In the genomic region with DNA sequence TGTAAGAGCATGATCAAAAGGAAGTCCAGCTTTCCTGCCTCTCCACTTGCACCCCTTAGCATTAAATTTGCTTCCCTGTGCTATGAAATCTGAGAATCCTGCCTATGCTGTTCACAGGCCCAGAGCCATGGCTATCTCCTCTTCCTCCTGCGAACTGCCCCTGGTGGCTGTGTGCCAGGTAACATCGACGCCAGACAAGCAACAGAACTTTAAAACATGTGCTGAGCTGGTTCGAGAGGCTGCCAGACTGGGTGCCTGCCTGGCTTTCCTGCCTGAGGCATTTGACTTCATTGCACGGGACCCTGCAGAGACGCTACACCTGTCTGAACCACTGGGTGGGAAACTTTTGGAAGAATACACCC, we compare ENCODE assay signal across 8 cellular contexts. TPM values are rescaled to one million over a fixed set of nuclear protein-coding genes. Genes with fewer than 3 reads are reported as not detected.
DNase-seq lines count a peak whose midpoint lies in the region; ATAC-seq and TF ChIP-seq lines count a peak whose summit lies in the region.

No MANE protein-coding gene starts in this region.

- H3K9me3 ChIP-seq in SK-N-SH (no peaks in the 10 kb centered on the region), right cardiac atrium (ENCODE audit: control insufficient read depth, low read length) (no peaks in the 10 kb centered on the region), spleen (no peaks in the 10 kb centered on the region)

- no peak overlapping the region for H2AFZ ChIP-seq in SK-N-SH (ENCODE audit: low read depth)

- peak overlapping the region; percentile 79 to 92 for H3K4me3 ChIP-seq in SK-N-SH (ENCODE audit: low read depth in 2 of 2, low read length in 1 of 2)
- H3K4me3 ChIP-seq in right cardiac atrium (ENCODE audit: low read length) = peak overlapping the region; percentile 92
- H3K4me3 ChIP-seq in spleen = peak overlapping the region in 4 of 8 donors; percentile 86 to 99 (median 97)

- H3K36me3 ChIP-seq in SK-N-SH (replicated peaks in 1 of 2; ENCODE audit: control insufficient read depth in 1 of 2, insufficient read depth in 2 of 2, low read length in 1 of 2) (peaks cover 33 to 43% of the 10 kb centered on the region in 2 experiments), spleen (peaks cover 0 to 61% (median 39%) of the 10 kb centered on the region in 6 donors)

- H3K79me2 ChIP-seq in SK-N-SH (ENCODE audit: insufficient read depth) = peaks cover 64% of the 10 kb centered on the region

- H3K27ac ChIP-seq in SK-N-SH (ENCODE audit: low read depth in 2 of 2, low read length in 1 of 2) (peak overlapping the region; percentile 90 to 93), right cardiac atrium (ENCODE audit: low read length) (peak overlapping the region; percentile 90), spleen (peak overlapping the region in 7 of 8 donors; percentile 90 to 98 (median 94))

- TF ChIP-seq CTCF in SK-N-SH (IDR thresholded peaks at IDR 0.05) (no peak), spleen (IDR thresholded peaks at IDR 0.05 in 8 of 11, conservative IDR thresholded peaks at IDR 0.05 in 3 of 11) (no peak), GM10248 (IDR thresholded peaks at IDR 0.05; ENCODE audit: control extremely low read depth, extremely low read depth, low read depth, missing control alignments) (no peak)

- peaks cover 15% of the 10 kb centered on the region for H3F3A ChIP-seq in SK-N-SH (replicated peaks; ENCODE audit: insufficient read depth)

- peak overlapping the region; percentile 93 for H3K9ac ChIP-seq in SK-N-SH

- peaks cover 51% of the 10 kb centered on the region for H3K36me3 Mint-ChIP-seq in activated naive CD4-positive, alpha-beta T cell treated with anti-CD3 and anti-CD28 coated beads, Interleukin-2, amount 10 ng/mL, durations not matched to agents 7 days and 5 days

- CTCF ChIA-PET in SK-N-SH (lab: Yijun Ruan, JAX) (interaction anchor here (0.8 to 1.4 kb wide), 2 partner anchors 12 to 32 kb away, joined by 3 to 9 read pairs; a partner anchor contains a TSS), GM10248 (lab: Yijun Ruan, JAX) (interaction anchor here (1.2 kb wide), 1 partner anchor 9 kb away, joined by 4 read pairs; no protein-coding TSS in a partner anchor)
- CTCF ChIA-PET in activated naive CD4-positive, alpha-beta T cell treated with anti-CD3 and anti-CD28 coated beads, Interleukin-2, amount 10 ng/mL, durations not matched to agents 7 days and 5 days (lab: Charles Lee) = interaction anchor here (0.9 to 1.0 kb wide), 4 partner anchors 9 to 22 kb away, joined by 3 to 4 read pairs (median 4); a partner anchor contains a TSS

- no peak for TF ChIP-seq RAD21 in SK-N-SH (IDR thresholded peaks at IDR 0.05; ENCODE audit: low read length)

- DNase-seq in SK-N-SH (peak; percentile 31), right cardiac atrium (peak; percentile 57 to 75 (median 75)), spleen (no peak), GM10248 (ENCODE audit: extremely low spot score) (no peak), 8988T (no peak), nucleus accumbens (lab: John Stamatoyannopoulos, UW) (no peak)
- peak; percentile 40 for DNase-seq in activated naive CD4-positive, alpha-beta T cell treated with anti-CD3 and anti-CD28 coated beads, Interleukin-2, amount 10 ng/mL, durations not matched to agents 7 days and 5 days

- intact Hi-C loops in right cardiac atrium (cut with DNase I) = no loop called here
- intact Hi-C loops in spleen (cut with DNase I; ENCODE audit: low total_unique reads) = no loop called here

- no peaks in the 10 kb centered on the region for H3K27me3 Mint-ChIP-seq in activated naive CD4-positive, alpha-beta T cell treated with anti-CD3 and anti-CD28 coated beads, Interleukin-2, amount 10 ng/mL, durations not matched to agents 7 days and 5 days

- H3K27me3 ChIP-seq in SK-N-SH (ENCODE audit: insufficient read depth) (no peaks in the 10 kb centered on the region), right cardiac atrium (ENCODE audit: control insufficient read depth, insufficient read depth) (no peaks in the 10 kb centered on the region), spleen (replicated peaks in 1 of 7) (no peaks in the 10 kb centered on the region)

- no peaks in the 10 kb centered on the region for H3K9me2 ChIP-seq in SK-N-SH

- H3K4me2 ChIP-seq in SK-N-SH = peak overlapping the region; percentile 92

- 30% methylated on average over 6 of the region's 6 CpGs for WGBS in SK-N-SH (ENCODE audit: low lambda C conversion rate)
- WGBS in right cardiac atrium = 23% methylated on average over 6 of the region's 6 CpGs
- WGBS in spleen, 5 donors = 40 to 62% (median 48%) methylated on average over 5 to 6 of the region's 6 CpGs

- H4K20me1 ChIP-seq in SK-N-SH (ENCODE audit: insufficient read depth) = peaks cover 20% of the 10 kb centered on the region

- POLR2A ChIA-PET in SK-N-SH (lab: Yijun Ruan, JAX) = interaction anchor here (0.9 to 1.7 kb wide), 2 partner anchors 9 to 78 kb away, joined by 3 to 5 read pairs; no protein-coding TSS in a partner anchor
- POLR2A ChIA-PET in GM10248 (lab: Yijun Ruan, JAX) = no interaction called here

- no peak for TF ChIP-seq POLR2A in spleen (IDR thresholded peaks at IDR 0.05)

- TF ChIP-seq EP300 in SK-N-SH (IDR thresholded peaks at IDR 0.05; ENCODE audit: borderline replicate concordance in 1 of 2, low read depth in 1 of 2, low read length in 1 of 2) = no peak

- peaks cover 22 to 25% of the 10 kb centered on the region in 2 experiments; a peak in 3 of 4 replicates for H3K4me1 ChIP-seq in SK-N-SH (ENCODE audit: control insufficient read depth in 1 of 2, insufficient read depth in 2 of 2, low read depth in 1 of 2, low read length in 1 of 2)
- H3K4me1 ChIP-seq in right cardiac atrium (ENCODE audit: control insufficient read depth, insufficient read depth, low read length) = peaks cover 12% of the 10 kb centered on the region
- peaks cover 39 to 94% (median 78%) of the 10 kb centered on the region in 6 donors for H3K4me1 ChIP-seq in spleen

- peak overlapping the region; percentile 97 for H3K27ac Mint-ChIP-seq in activated naive CD4-positive, alpha-beta T cell treated with anti-CD3 and anti-CD28 coated beads, Interleukin-2, amount 10 ng/mL, durations not matched to agents 7 days and 5 days

- peaks cover 60% of the 10 kb centered on the region for H3K4me1 Mint-ChIP-seq in activated naive CD4-positive, alpha-beta T cell treated with anti-CD3 and anti-CD28 coated beads, Interleukin-2, amount 10 ng/mL, durations not matched to agents 7 days and 5 days

- ATAC-seq in SK-N-SH treated with all-trans-retinoic acid at 6 μM for 48 hours (no peak), right cardiac atrium (peak in 1 of 2 donors; percentile 2)

- no peaks in the 10 kb centered on the region for H3K9me3 Mint-ChIP-seq in activated naive CD4-positive, alpha-beta T cell treated with anti-CD3 and anti-CD28 coated beads, Interleukin-2, amount 10 ng/mL, durations not matched to agents 7 days and 5 days

- H3K4me3 Mint-ChIP-seq in activated naive CD4-positive, alpha-beta T cell treated with anti-CD3 and anti-CD28 coated beads, Interleukin-2, amount 10 ng/mL, durations not matched to agents 7 days and 5 days = peak overlapping the region; percentile 89

TF ChIP-seq in SK-N-SH, 30 proteins besides CTCF, POLR2A, EP300 and RAD21:
- TF ChIP-seq ELF1 (IDR thresholded peaks at IDR 0.05) (no peak), POLR2AphosphoS5 (IDR thresholded peaks at IDR 0.05; ENCODE audit: low read depth, low read length) (peak; percentile 3; the same call in 1 of the 2 replicates), MXI1 (IDR thresholded peaks at IDR 0.05; ENCODE audit: low read depth, low read length) (0 out of 2 replicates have a peak, but pooled peaks have one; percentile 33)

TF ChIP-seq in SK-N-SH treated with all-trans-retinoic acid at 6 μM for 48 hours, 23 proteins besides CTCF, POLR2A, EP300 and RAD21 (continues in another document):
- no peak for TF ChIP-seq ZC3H10 (CRISPR knock-in tag; IDR thresholded peaks at IDR 0.05)

RNA-seq across cellular contexts. Expression of a gene that starts 1.1 kb away (rescaled TPM):
- polyA plus RNA-seq in SK-N-SH (2012; rRNA removed) (38.7 and 48.9 TPM in 2 replicates), right cardiac atrium (29.7 TPM), spleen (10 to 100 TPM; 27.7 to 36.9 (median 31.5) TPM)
- polyA plus RNA-seq in SK-N-SH (2012; cell fraction: cytosol; rRNA removed) = 18.6 and 31.2 TPM in 2 replicates
- polyA plus RNA-seq in SK-N-SH (2012; cell fraction: nucleus; rRNA removed) = 147 and 155 TPM in 2 replicates
- total RNA-seq in right cardiac atrium (10 to 100 TPM; 28.0 to 33.5 (median 30.4) TPM), spleen (10 to 100 TPM; 29.4 to 48.2 (median 43.6) TPM)

RNA-seq across cellular contexts. Expression of a gene that starts 1.2 kb away (rescaled TPM):
- polyA plus RNA-seq in SK-N-SH (2012; rRNA removed) (340 and 445 TPM in 2 replicates), right cardiac atrium (151 TPM), spleen (100 to 1,000 TPM; 122 to 140 (median 133) TPM)
- polyA plus RNA-seq in SK-N-SH (2012; cell fraction: cytosol; rRNA removed) = 565 and 761 TPM in 2 replicates
- polyA plus RNA-seq in SK-N-SH (2012; cell fraction: nucleus; rRNA removed) = 81.8 and 90.8 TPM in 2 replicates
- total RNA-seq in right cardiac atrium (10 to 100 TPM; 44.9 to 58.6 (median 51.5) TPM), spleen (10 to 100 TPM; 14.9 to 49.4 (median 38.5) TPM)

RNA-seq across cellular contexts. Expression of a gene that starts 13.5 kb away (rescaled TPM):
- 43.1 and 45.0 TPM in 2 replicates for polyA plus RNA-seq in SK-N-SH (2012; rRNA removed)
- 26.8 and 37.1 TPM in 2 replicates for polyA plus RNA-seq in SK-N-SH (2012; cell fraction: cytosol; rRNA removed)
- polyA plus RNA-seq in SK-N-SH (2012; cell fraction: nucleus; rRNA removed) = 60.8 and 63.8 TPM in 2 replicates
- total RNA-seq in right cardiac atrium = 10 to 100 TPM; 26.3 to 30.6 (median 28.7) TPM
- 15.5 TPM for polyA plus RNA-seq in right cardiac atrium
- total RNA-seq in spleen = 10 to 100 TPM; 28.7 to 49.1 (median 38.2) TPM
- polyA plus RNA-seq in spleen = 10 to 100 TPM; 15.9 to 18.5 (median 17.7) TPM

RNA-seq across cellular contexts. Expression of a gene that starts 20.8 kb away (rescaled TPM):
- polyA plus RNA-seq in SK-N-SH (2012; rRNA removed) (4.4 and 4.7 TPM in 2 replicates), right cardiac atrium (5.1 TPM), spleen (1 to 10 TPM; 1.9 to 3.9 (median 3.2) TPM)
- polyA plus RNA-seq in SK-N-SH (2012; cell fraction: cytosol; rRNA removed) = 3.8 and 4.9 TPM in 2 replicates
- polyA plus RNA-seq in SK-N-SH (2012; cell fraction: nucleus; rRNA removed) = 11.9 and 12.4 TPM in 2 replicates
- total RNA-seq in right cardiac atrium (1 to 10 TPM; 3.4 to 5.4 (median 4.4) TPM), spleen (1 to 10 TPM; 1.1 to 2.1 (median 1.3) TPM)

RNA-seq across cellular contexts. Expression of a gene that starts 29.6 kb away (rescaled TPM):
- polyA plus RNA-seq in SK-N-SH (2012; rRNA removed) (0.59 and 1.9 TPM in 2 replicates), right cardiac atrium (0.02 TPM), spleen (under 1 TPM; 0.03 to 0.06 (median 0.04) TPM)
- polyA plus RNA-seq in SK-N-SH (2012; cell fraction: cytosol; rRNA removed) = 1.0 and 1.2 TPM in 2 replicates
- polyA plus RNA-seq in SK-N-SH (2012; cell fraction: nucleus; rRNA removed) = 0.39 and 0.99 TPM in 2 replicates
- total RNA-seq in right cardiac atrium (not detected), spleen (not detected)

Comparison
In these comparisons a context has a peak if more than half of its experiments do, and no peak if none do; other contexts are left out.
1. DNase-seq: peak in SK-N-SH (single experiment), activated naive CD4-positive, alpha-beta T cell treated with anti-CD3 and anti-CD28 coated beads, Interleukin-2, amount 10 ng/mL, durations not matched to agents 7 days and 5 days (single experiment) and right cardiac atrium (3 of 3); none in spleen (single experiment), GM10248 (single experiment), 8988T (single experiment) and nucleus accumbens (0 of 56).
2. Peak in every context shown above with its lines, with median percentiles within 50 percentile points of each other: H3K27ac ChIP-seq.